In genomic region chr15:50390549-50391264, GRCh38 we compare ENCODE assay signal across 11 cellular contexts. TPM values are rescaled to one million over a fixed set of nuclear protein-coding genes. Genes with fewer than 3 reads are reported as not detected.
A peak's percentile ranks its signal among the peaks of the same experiment; 100 is the strongest.
DNase-seq lines count a peak whose midpoint lies in the region; ATAC-seq and TF ChIP-seq lines count a peak whose summit lies in the region.
"Had no signal": no experiment of that assay in that cellular context is flagged by ENCODE, and none has a peak within 500 bp of the region (broad histone marks: within the 10 kb centered on the region; RNA-seq: fewer than 3 reads in every experiment).

No MANE protein-coding gene starts in this region.

- ATAC-seq in DND-41 (ENCODE audit: insufficient read depth, low read depth) (peak; percentile 7; the same call in 1 of the 3 replicates), GM21576 (IDR thresholded peaks at IDR 0.05; ENCODE audit: unreplicated experiment) (peak; percentile 82), HG03565 (IDR thresholded peaks at IDR 0.05; ENCODE audit: unreplicated experiment) (peak; percentile 94), PC-3 (no peak), Right ventricle myocardium superior (ENCODE audit: poor library complexity) (no peak)
- ATAC-seq: right cardiac atrium had no signal

- H3K9me2 ChIP-seq in PC-3 (replicated peaks; ENCODE audit: low read length), result no peaks in the 10 kb centered on the region

- no peaks in the 10 kb centered on the region for H3K27me3 ChIP-seq in DND-41 (ENCODE audit: insufficient read depth, low read length, poor library complexity)
- H3K27me3 ChIP-seq in PC-3 (ENCODE audit: low read length), result no peaks in the 10 kb centered on the region

- no TSS peak for BruUV-seq in PC-3 (replicated peaks; lab: Mats Ljungman, UMichigan)

- no peak overlapping the region for H3K4me2 ChIP-seq in DND-41 (ENCODE audit: insufficient read depth, low read length)
- no peak overlapping the region for H3K4me2 ChIP-seq in PC-3 (ENCODE audit: low read length)

- intact Hi-C loops in PC-3 (cut with micrococcal nuclease) (no loop called here), Right ventricle myocardium superior (cut with DNase I) (no loop called here)

- POLR2A ChIA-PET in PC-3 (lab: Charles Lee; ENCODE audit: unreplicated experiment), result no interaction called here

- TF ChIP-seq CTCF in DND-41 (IDR thresholded peaks at IDR 0.05; ENCODE audit: borderline replicate concordance, extremely low read depth, low read length, poor library complexity, severe bottlenecking), result no peak
- TF ChIP-seq CTCF in PC-3 (conservative IDR thresholded peaks at IDR 0.05; ENCODE audit: low read depth, low read length), result no peak

- H2AFZ ChIP-seq in DND-41 (ENCODE audit: low read depth, low read length) (no peak overlapping the region), PC-3 (ENCODE audit: low read length) (no peak overlapping the region)

- DNase-seq in DND-41 (no peak), epidermal melanocyte (ENCODE audit: insufficient read length, low spot score) (peak; percentile 34), PC-3 (no peak), Right ventricle myocardium superior (no peak), NCI-H524 (lab: John Stamatoyannopoulos, UW) (no peak), NCI-H82 treated with DMSO at 0.1 percent for 48 hours (lab: John Stamatoyannopoulos, UW; ENCODE audit: unreplicated experiment) (no peak)
- DNase-seq: activated CD4-positive, CD25-positive, alpha-beta regulatory T cell treated with anti-CD3 and anti-CD28 coated beads, Interleukin-2, amount 50 U/mL, for 72 hours; NCI-H2107; right cardiac atrium had no signal

- H3K79me2 ChIP-seq in DND-41 (ENCODE audit: insufficient read depth, low read length) (no peaks in the 10 kb centered on the region), PC-3 (ENCODE audit: low read length) (no peaks in the 10 kb centered on the region)

- no peaks in the 10 kb centered on the region for H3K4me1 ChIP-seq in DND-41 (ENCODE audit: insufficient read depth, low read length)
- no peaks in the 10 kb centered on the region for H3K4me1 ChIP-seq in PC-3 (ENCODE audit: insufficient read depth, low read length)

- no peak overlapping the region for H3K4me3 ChIP-seq in DND-41 (ENCODE audit: low read depth in 1 of 2, low read length in 2 of 2)
- no peak overlapping the region for H3K4me3 ChIP-seq in PC-3 (ENCODE audit: low read length)

- no peaks in the 10 kb centered on the region for H4K20me1 ChIP-seq in DND-41 (ENCODE audit: insufficient read depth, low read length)
- H4K20me1 ChIP-seq in PC-3 (ENCODE audit: low read length), result no peaks in the 10 kb centered on the region

- CTCF ChIA-PET in PC-3 (lab: Charles Lee), result no interaction called here

- H3F3A ChIP-seq in PC-3 (ENCODE audit: low read length, unreplicated experiment), result no peaks in the 10 kb centered on the region

- H3K9me3 ChIP-seq in DND-41 (ENCODE audit: insufficient read depth, low read length, severe bottlenecking) (no peaks in the 10 kb centered on the region), PC-3 (ENCODE audit: low read length) (no peaks in the 10 kb centered on the region)

- H3K36me3 ChIP-seq in DND-41 (ENCODE audit: insufficient read depth, low read length) (no peaks in the 10 kb centered on the region), PC-3 (ENCODE audit: low read depth, low read length) (no peaks in the 10 kb centered on the region)

- H3K9ac ChIP-seq in DND-41 (ENCODE audit: low read depth, low read length), result no peak overlapping the region
- no peak overlapping the region for H3K9ac ChIP-seq in PC-3 (ENCODE audit: low read length)

- H3K27ac ChIP-seq in DND-41 (ENCODE audit: low read length), result no peak overlapping the region
- no peak overlapping the region for H3K27ac ChIP-seq in PC-3 (ENCODE audit: low read length)

RNA-seq across cellular contexts. Expression of gene USP8, which starts 33.5 kb away (rescaled TPM):
- total RNA-seq in PC-3 (2014; rRNA removed) (24.6 and 25.1 TPM in 2 replicates), Right ventricle myocardium superior (42.4 TPM)

RNA-seq across cellular contexts. Expression of gene GABPB1, which starts 35.7 kb away (rescaled TPM):
- total RNA-seq in PC-3 (2014; rRNA removed), result 34.2 and 39.7 TPM in 2 replicates
- 8.4 TPM for total RNA-seq in Right ventricle myocardium superior

Comparison
In these comparisons a context has a peak if more than half of its experiments do, and no peak if none do; other contexts are left out.
1. ATAC-seq: peak in DND-41 (single experiment), GM21576 (single experiment) and HG03565 (single experiment); none in PC-3 (single experiment) and Right ventricle myocardium superior (single experiment).